ENCODE assay signal across 23 cellular contexts in genomic region chrX:65866762-65867161, GRCh38.
DNase-seq lines count a peak whose midpoint lies in the region; ATAC-seq and TF ChIP-seq lines count a peak whose summit lies in the region.
"Had no signal": no experiment of that assay in that cellular context is flagged by ENCODE, and none has a peak within 500 bp of the region (broad histone marks: within the 10 kb centered on the region; RNA-seq: fewer than 3 reads in every experiment).

No MANE protein-coding gene starts in this region.

- POLR2A ChIA-PET in activated CD8-positive, alpha-beta T cell treated with anti-CD3 and anti-CD28 coated beads for 36 hours (lab: Charles Lee), result no interaction called here

- 70 to 98% (median 78%) methylated on average over 1 of the region's 1 CpG for WGBS in stomach, 5 donors

- H3K4me3 ChIP-seq in stomach, result no peak overlapping the region
- H3K4me3 ChIP-seq: heart left ventricle, lower lobe of right lung had no signal

- peak overlapping the region; percentile 78 for H3K27ac Mint-ChIP-seq in activated CD8-positive, alpha-beta memory T cell treated with anti-CD3 and anti-CD28 coated beads, Interleukin-2, amount 10 ng/mL, durations not matched to agents 7 days and 5 days
- peak overlapping the region; percentile 20 for H3K27ac Mint-ChIP-seq in activated CD8-positive, alpha-beta T cell treated with anti-CD3 and anti-CD28 coated beads for 36 hours
- H3K27ac Mint-ChIP-seq: activated naive CD8-positive, alpha-beta T cell; endodermal cell had no signal

- intact Hi-C loops in activated CD8-positive, alpha-beta T cell treated with anti-CD3 and anti-CD28 coated beads for 36 hours (cut with micrococcal nuclease), result no loop called here
- intact Hi-C loops in stomach (cut with DNase I; ENCODE audit: low total_unique reads), result no loop called here

- no peak for ATAC-seq in activated CD8-positive, alpha-beta memory T cell treated with anti-CD3 and anti-CD28 coated beads, Interleukin-2, amount 10 ng/mL, durations not matched to agents 7 days and 5 days
- ATAC-seq in GM19351 (IDR thresholded peaks at IDR 0.05; ENCODE audit: unreplicated experiment), result peak; percentile 42
- no peak for ATAC-seq in activated CD8-positive, alpha-beta T cell treated with anti-CD3 and anti-CD28 coated beads for 36 hours
- ATAC-seq: foreskin keratinocyte, heart left ventricle, lower lobe of right lung had no signal

- CTCF ChIA-PET in activated CD8-positive, alpha-beta memory T cell treated with anti-CD3 and anti-CD28 coated beads, Interleukin-2, amount 10 ng/mL, durations not matched to agents 7 days and 5 days (lab: Charles Lee), result no interaction called here
- CTCF ChIA-PET in activated CD8-positive, alpha-beta T cell treated with anti-CD3 and anti-CD28 coated beads for 36 hours (lab: Charles Lee), result no interaction called here

- peaks cover 44% of the 10 kb centered on the region for H3K4me1 Mint-ChIP-seq in activated CD8-positive, alpha-beta memory T cell treated with anti-CD3 and anti-CD28 coated beads, Interleukin-2, amount 10 ng/mL, durations not matched to agents 7 days and 5 days
- H3K4me1 Mint-ChIP-seq in activated CD8-positive, alpha-beta T cell treated with anti-CD3 and anti-CD28 coated beads for 36 hours (ENCODE audit: low read depth), result peaks cover 27% of the 10 kb centered on the region

- TF ChIP-seq POLR2A in stomach (IDR thresholded peaks at IDR 0.05), result no peak

- no peaks in the 10 kb centered on the region for H3K36me3 ChIP-seq in stomach
- H3K36me3 ChIP-seq: BE2C, heart left ventricle, lower lobe of right lung had no signal

- TF ChIP-seq CTCF in activated CD8-positive, alpha-beta T cell treated with anti-CD3 and anti-CD28 coated beads for 36 hours (IDR thresholded peaks at IDR 0.05), result no peak
- no peak for TF ChIP-seq CTCF in stomach (IDR thresholded peaks at IDR 0.05)

- no peak for DNase-seq in activated CD8-positive, alpha-beta memory T cell treated with anti-CD3 and anti-CD28 coated beads, Interleukin-2, amount 10 ng/mL, durations not matched to agents 7 days and 5 days
- DNase-seq in activated CD8-positive, alpha-beta memory T cell treated with anti-CD3 and anti-CD28 coated beads for 24 hours, result no peak
- no peak for DNase-seq in activated CD8-positive, alpha-beta T cell treated with anti-CD3 and anti-CD28 coated beads for 36 hours
- no peak for DNase-seq in mucosa of gallbladder (ENCODE audit: low spot score)
- DNase-seq in stomach, result no peak
- no peak for DNase-seq in SKM-1 treated with dmso at 0.1 percent for 144 hours (lab: John Stamatoyannopoulos, UW; ENCODE audit: unreplicated experiment)
- DNase-seq in NCI-H2107 (lab: John Stamatoyannopoulos, UW), result no peak
- DNase-seq: activated CD4-positive, alpha-beta T cell treated with anti-CD3 and anti-CD28 coated beads for 1 hour; BE2C; caudate nucleus; cortex of kidney; endodermal cell; foreskin keratinocyte; heart left ventricle; KBM-7; lower lobe of right lung; NCI-H1417 treated with DMSO at 0.1 percent for 48 hours; NCI-H2081 treated with DMSO at 0.1 percent for 48 hours; NCI-H748 treated with DMSO at 0.1 percent for 48 hours had no signal

- no peaks in the 10 kb centered on the region for H3K4me1 ChIP-seq in stomach
- H3K4me1 ChIP-seq: BE2C, foreskin keratinocyte, heart left ventricle, lower lobe of right lung had no signal

- no peak overlapping the region for H3K4me3 Mint-ChIP-seq in activated CD8-positive, alpha-beta memory T cell treated with anti-CD3 and anti-CD28 coated beads, Interleukin-2, amount 10 ng/mL, durations not matched to agents 7 days and 5 days
- no peak overlapping the region for H3K4me3 Mint-ChIP-seq in activated CD8-positive, alpha-beta T cell treated with anti-CD3 and anti-CD28 coated beads for 36 hours
- H3K4me3 Mint-ChIP-seq: activated naive CD8-positive, alpha-beta T cell; endodermal cell; nephron; stimulated activated naive CD8-positive, alpha-beta T cell treated with anti-CD3 and anti-CD28 coated beads, Interleukin-15, Interleukin-2, amounts not matched to agents 100 ng/mL and 50 ng/mL, for 24 hours had no signal

- H3K27ac ChIP-seq in stomach, result no peak overlapping the region
- H3K27ac ChIP-seq: foreskin keratinocyte, heart left ventricle, lower lobe of right lung had no signal

- no peak for TF ChIP-seq EP300 in stomach (IDR thresholded peaks at IDR 0.05)

- no peaks in the 10 kb centered on the region for H3K27me3 Mint-ChIP-seq in activated CD8-positive, alpha-beta memory T cell treated with anti-CD3 and anti-CD28 coated beads, Interleukin-2, amount 10 ng/mL, durations not matched to agents 7 days and 5 days
- H3K27me3 Mint-ChIP-seq in activated CD8-positive, alpha-beta T cell treated with anti-CD3 and anti-CD28 coated beads for 36 hours, result no peaks in the 10 kb centered on the region
- H3K27me3 Mint-ChIP-seq: activated naive CD8-positive, alpha-beta T cell; stimulated activated naive CD8-positive, alpha-beta T cell treated with anti-CD3 and anti-CD28 coated beads, Interleukin-15, Interleukin-2, amounts not matched to agents 100 ng/mL and 50 ng/mL, for 24 hours had no signal

- H3K36me3 Mint-ChIP-seq in activated CD8-positive, alpha-beta memory T cell treated with anti-CD3 and anti-CD28 coated beads, Interleukin-2, amount 10 ng/mL, durations not matched to agents 7 days and 5 days, result peaks cover 3% of the 10 kb centered on the region
- H3K36me3 Mint-ChIP-seq in activated CD8-positive, alpha-beta T cell treated with anti-CD3 and anti-CD28 coated beads for 36 hours (ENCODE audit: low read depth), result no peaks in the 10 kb centered on the region
- H3K36me3 Mint-ChIP-seq: activated naive CD8-positive, alpha-beta T cell had no signal

- no peaks in the 10 kb centered on the region for H3K27me3 ChIP-seq in stomach
- H3K27me3 ChIP-seq: BE2C, foreskin keratinocyte had no signal

- no peaks in the 10 kb centered on the region for H3K9me3 ChIP-seq in stomach
- H3K9me3 ChIP-seq: BE2C, lower lobe of right lung had no signal

- H3K9me3 Mint-ChIP-seq in activated CD8-positive, alpha-beta memory T cell treated with anti-CD3 and anti-CD28 coated beads, Interleukin-2, amount 10 ng/mL, durations not matched to agents 7 days and 5 days (ENCODE audit: low read depth), result peaks cover 3% of the 10 kb centered on the region
- no peaks in the 10 kb centered on the region for H3K9me3 Mint-ChIP-seq in activated CD8-positive, alpha-beta T cell treated with anti-CD3 and anti-CD28 coated beads for 36 hours
